In the genomic region with DNA sequence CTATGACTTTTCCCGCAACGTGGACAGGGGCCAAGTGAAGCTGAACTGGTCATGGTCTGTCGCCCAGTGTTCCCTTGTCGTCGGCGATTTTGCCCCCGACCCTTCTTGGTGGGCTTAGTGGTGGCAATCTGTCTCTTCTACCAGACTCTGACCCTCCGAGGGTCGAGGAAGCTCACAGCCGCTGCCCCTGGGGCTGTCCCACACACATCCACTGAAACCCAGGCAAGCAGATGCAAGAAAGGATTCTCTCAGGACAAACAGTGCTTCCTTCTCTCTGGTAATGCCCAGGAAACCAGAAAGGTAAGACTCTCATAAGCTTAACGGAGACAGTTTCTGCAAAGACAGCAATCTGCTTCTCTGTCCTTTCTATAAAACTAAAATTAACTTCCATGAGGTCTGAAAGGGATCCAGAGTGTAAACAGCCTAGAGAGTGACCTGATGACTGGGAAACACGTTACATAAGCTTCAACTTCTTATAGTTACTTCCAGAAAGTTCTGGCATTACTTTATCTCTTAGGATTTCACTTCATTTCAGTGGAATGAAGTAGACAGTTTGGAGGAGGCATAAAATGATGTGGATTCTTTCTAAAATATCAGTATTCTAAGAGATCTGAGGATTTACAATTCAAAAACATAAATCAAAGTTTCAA, we compare ENCODE assay signal across 1 cellular context.
A peak's percentile ranks its signal among the peaks of the same experiment; 100 is the strongest.
TF ChIP-seq lines count a peak whose summit lies in the region.

No MANE protein-coding gene starts in this region.

TF ChIP-seq in liver, 16 proteins besides CTCF, POLR2A, EP300 and RAD21 (continued from another document):
- TF ChIP-seq, protein P1, sequence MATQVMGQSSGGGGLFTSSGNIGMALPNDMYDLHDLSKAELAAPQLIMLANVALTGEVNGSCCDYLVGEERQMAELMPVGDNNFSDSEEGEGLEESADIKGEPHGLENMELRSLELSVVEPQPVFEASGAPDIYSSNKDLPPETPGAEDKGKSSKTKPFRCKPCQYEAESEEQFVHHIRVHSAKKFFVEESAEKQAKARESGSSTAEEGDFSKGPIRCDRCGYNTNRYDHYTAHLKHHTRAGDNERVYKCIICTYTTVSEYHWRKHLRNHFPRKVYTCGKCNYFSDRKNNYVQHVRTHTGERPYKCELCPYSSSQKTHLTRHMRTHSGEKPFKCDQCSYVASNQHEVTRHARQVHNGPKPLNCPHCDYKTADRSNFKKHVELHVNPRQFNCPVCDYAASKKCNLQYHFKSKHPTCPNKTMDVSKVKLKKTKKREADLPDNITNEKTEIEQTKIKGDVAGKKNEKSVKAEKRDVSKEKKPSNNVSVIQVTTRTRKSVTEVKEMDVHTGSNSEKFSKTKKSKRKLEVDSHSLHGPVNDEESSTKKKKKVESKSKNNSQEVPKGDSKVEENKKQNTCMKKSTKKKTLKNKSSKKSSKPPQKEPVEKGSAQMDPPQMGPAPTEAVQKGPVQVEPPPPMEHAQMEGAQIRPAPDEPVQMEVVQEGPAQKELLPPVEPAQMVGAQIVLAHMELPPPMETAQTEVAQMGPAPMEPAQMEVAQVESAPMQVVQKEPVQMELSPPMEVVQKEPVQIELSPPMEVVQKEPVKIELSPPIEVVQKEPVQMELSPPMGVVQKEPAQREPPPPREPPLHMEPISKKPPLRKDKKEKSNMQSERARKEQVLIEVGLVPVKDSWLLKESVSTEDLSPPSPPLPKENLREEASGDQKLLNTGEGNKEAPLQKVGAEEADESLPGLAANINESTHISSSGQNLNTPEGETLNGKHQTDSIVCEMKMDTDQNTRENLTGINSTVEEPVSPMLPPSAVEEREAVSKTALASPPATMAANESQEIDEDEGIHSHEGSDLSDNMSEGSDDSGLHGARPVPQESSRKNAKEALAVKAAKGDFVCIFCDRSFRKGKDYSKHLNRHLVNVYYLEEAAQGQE (IDR thresholded peaks at IDR 0.05) = peak; percentile 64
- TF ChIP-seq TAF1 (conservative IDR thresholded peaks at IDR 0.05) (peak; percentile 15), JUND (IDR thresholded peaks at IDR 0.05) (no peak)
- TF ChIP-seq, protein P2, sequence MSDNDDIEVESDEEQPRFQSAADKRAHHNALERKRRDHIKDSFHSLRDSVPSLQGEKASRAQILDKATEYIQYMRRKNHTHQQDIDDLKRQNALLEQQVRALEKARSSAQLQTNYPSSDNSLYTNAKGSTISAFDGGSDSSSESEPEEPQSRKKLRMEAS (IDR thresholded peaks at IDR 0.05) = no peak
